In the genomic region with DNA sequence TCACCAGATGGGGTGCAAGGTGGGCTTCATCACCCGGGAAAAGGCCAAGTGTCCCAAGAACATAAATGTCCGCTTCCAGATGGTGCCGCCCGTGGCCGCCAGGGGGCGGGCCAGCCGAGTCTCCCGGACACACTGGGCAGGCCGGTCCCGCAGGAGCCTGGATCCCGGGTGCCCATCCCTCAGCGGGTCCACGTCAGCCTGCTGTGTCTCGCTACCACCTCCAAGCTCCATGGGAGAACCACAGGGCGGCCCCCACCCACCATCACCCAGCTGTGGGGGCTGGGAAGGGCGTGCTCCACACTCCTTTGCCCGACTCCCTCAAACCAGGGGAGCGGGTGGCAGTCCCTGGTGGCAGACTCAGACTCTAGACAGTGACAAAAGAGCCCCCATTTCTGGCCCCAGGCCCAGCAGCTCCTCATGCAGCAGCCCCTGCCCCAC, we compare ENCODE assay signal across 8 cellular contexts. TPM values are rescaled to one million over a fixed set of nuclear protein-coding genes. Genes with fewer than 3 reads are reported as not detected.
DNase-seq lines count a peak whose midpoint lies in the region; ATAC-seq, FAIRE-seq and TF ChIP-seq lines count a peak whose summit lies in the region.

No MANE protein-coding gene starts in this region.

- H3K9ac ChIP-seq in endothelial cell of umbilical vein (replicated peaks; ENCODE audit: extremely low read depth, insufficient read depth, low read length) = no peak overlapping the region

- TF ChIP-seq POLR2A in endothelial cell of umbilical vein (IDR thresholded peaks at IDR 0.05; ENCODE audit: low read depth, low read length) = no peak

- peak; percentile 76 for FAIRE-seq in endothelial cell of umbilical vein (lab: Jason Lieb, UNC)

- POLR2A ChIA-PET in endothelial cell of umbilical vein (lab: Charles Lee) = no interaction called here

- H3K9me1 ChIP-seq in endothelial cell of umbilical vein (replicated peaks; ENCODE audit: control insufficient read depth, extremely low read depth, insufficient read depth, low read length) = no peaks in the 10 kb centered on the region

- H3K27me3 ChIP-seq in endothelial cell of umbilical vein (ENCODE audit: control insufficient read depth in 2 of 2, insufficient read depth in 2 of 2, low read length in 2 of 2) = no peaks in the 10 kb centered on the region

- dilution Hi-C loops in endothelial cell of umbilical vein (cut with MboI; ENCODE audit: extremely low pct_ligation_motif_present, low sequenced_read_pairs) = no loop called here

- no peaks in the 10 kb centered on the region for H3K79me2 ChIP-seq in endothelial cell of umbilical vein (ENCODE audit: control insufficient read depth, insufficient read depth, low read length)

- CTCF ChIA-PET in endothelial cell of umbilical vein (lab: Charles Lee) = interaction anchor here (0.9 to 2.1 kb wide), 3 partner anchors 13 to 149 kb away, joined by 5 to 10 read pairs (median 5); a partner anchor contains a TSS

- TF ChIP-seq CTCF in endothelial cell of umbilical vein (IDR thresholded peaks at IDR 0.05; ENCODE audit: extremely low read depth in 1 of 2, insufficient read depth in 1 of 2, low read depth in 1 of 2, low read length in 2 of 2) = peak; percentile 94 to 96

- H3K4me1 ChIP-seq in endothelial cell of umbilical vein (ENCODE audit: control insufficient read depth, extremely low read depth, insufficient read depth, low read length) = peaks cover 25% of the 10 kb centered on the region

- H3K36me3 ChIP-seq in endothelial cell of umbilical vein (ENCODE audit: control insufficient read depth in 2 of 2, extremely low read depth in 1 of 2, insufficient read depth in 2 of 2, low read length in 2 of 2) = no peaks in the 10 kb centered on the region

- H4K20me1 ChIP-seq in endothelial cell of umbilical vein (replicated peaks; ENCODE audit: control insufficient read depth, extremely low read depth, insufficient read depth, low read length) = no peaks in the 10 kb centered on the region

- H3K9me3 ChIP-seq in endothelial cell of umbilical vein (replicated peaks; ENCODE audit: control insufficient read depth, insufficient read depth, low read length) = no peaks in the 10 kb centered on the region

- no peak overlapping the region for H3K4me2 ChIP-seq in endothelial cell of umbilical vein (ENCODE audit: insufficient read depth, low read length)

- no TSS peak for BruUV-seq in endothelial cell of umbilical vein (replicated peaks; lab: Mats Ljungman, UMichigan)

- no peak for ATAC-seq in HG03159 (IDR thresholded peaks at IDR 0.05; ENCODE audit: unreplicated experiment)

- H3K27ac ChIP-seq in endothelial cell of umbilical vein (ENCODE audit: insufficient read depth, low read depth, low read length) = no peak overlapping the region

- no peak overlapping the region for H2AFZ ChIP-seq in endothelial cell of umbilical vein (ENCODE audit: low read depth, low read length)

- intact Hi-C loops in endothelial cell of umbilical vein (cut with micrococcal nuclease) = loop anchor here (1.0 to 10.0 kb wide), 4 partner anchors 34 to 149 kb away; no protein-coding TSS in a partner anchor

- DNase-seq in SIG-M5 treated with dmso at 0.1 percent for 504 hours (lab: John Stamatoyannopoulos, UW; ENCODE audit: unreplicated experiment) (peak; percentile 26), SIG-M5 (lab: John Stamatoyannopoulos, UW) (no peak), NCI-H526 (lab: John Stamatoyannopoulos, UW) (peak; percentile 33 to 81), endothelial cell of umbilical vein (ENCODE audit: low read depth, low spot score) (peak; percentile 55), myocyte (ENCODE audit: low read depth) (peak; percentile 71), stromal cell of bone marrow (ENCODE audit: low read depth) (peak; percentile 12)
- peak; percentile 67 for DNase-seq in activated CD8-positive, alpha-beta memory T cell treated with anti-CD3 and anti-CD28 coated beads, Interleukin-2, amount 50 U/mL, for 4 hours

- no peak overlapping the region for H3K4me3 ChIP-seq in endothelial cell of umbilical vein (replicated peaks in 1 of 3; ENCODE audit: insufficient read depth in 1 of 3, low read depth in 1 of 3, low read length in 3 of 3)

TF ChIP-seq in endothelial cell of umbilical vein, 7 proteins besides CTCF, POLR2A, EP300 and RAD21:
- TF ChIP-seq FOS (IDR thresholded peaks at IDR 0.05; ENCODE audit: borderline replicate concordance, insufficient read depth, low read length) (no peak), POLR2AphosphoS5 (IDR thresholded peaks at IDR 0.05; ENCODE audit: insufficient read depth, low read depth, low read length) (peak; percentile 21)

RNA-seq across cellular contexts. Expression of a gene that starts 22.0 kb away (rescaled TPM):
- 97.7 and 104 TPM in 2 replicates for total RNA-seq in endothelial cell of umbilical vein
- polyA plus RNA-seq in endothelial cell of umbilical vein = 103 and 129 TPM in 2 replicates
- 45.7 and 71.1 TPM in 2 replicates for polyA plus RNA-seq in endothelial cell of umbilical vein (2011; cell fraction: cytosol; rRNA removed)
- 62.8 and 71.6 TPM in 2 replicates for polyA plus RNA-seq in endothelial cell of umbilical vein (2011; cell fraction: nucleus; rRNA removed)
- polyA plus RNA-seq in endothelial cell of umbilical vein (2012) = 34.7 and 54.2 TPM in 2 replicates
- 21.2 and 26.4 TPM in 2 replicates for polyA minus RNA-seq in endothelial cell of umbilical vein
- polyA minus RNA-seq in endothelial cell of umbilical vein (2011; cell fraction: cytosol; rRNA and poly(A)+ RNA removed) = 9.2 TPM
- polyA minus RNA-seq in endothelial cell of umbilical vein (2011; cell fraction: nucleus; rRNA and poly(A)+ RNA removed) = 15.2 and 25.5 TPM in 2 replicates
- 33.2 and 40.9 TPM in 2 replicates for total RNA-seq in myocyte
- polyA plus RNA-seq in myocyte (2012) = 14.7 TPM

RNA-seq across cellular contexts. Expression of a gene that starts 34.5 kb away (rescaled TPM):
- 128 and 139 TPM in 2 replicates for total RNA-seq in endothelial cell of umbilical vein
- polyA plus RNA-seq in endothelial cell of umbilical vein = 80.7 and 105 TPM in 2 replicates
- 54.3 and 62.1 TPM in 2 replicates for polyA plus RNA-seq in endothelial cell of umbilical vein (2011; cell fraction: cytosol; rRNA removed)
- 295 and 312 TPM in 2 replicates for polyA plus RNA-seq in endothelial cell of umbilical vein (2011; cell fraction: nucleus; rRNA removed)
- 59.6 and 61.1 TPM in 2 replicates for polyA plus RNA-seq in endothelial cell of umbilical vein (2012)
- 95.3 and 129 TPM in 2 replicates for polyA minus RNA-seq in endothelial cell of umbilical vein
- 8.7 TPM for polyA minus RNA-seq in endothelial cell of umbilical vein (2011; cell fraction: cytosol; rRNA and poly(A)+ RNA removed)
- 62.0 and 95.6 TPM in 2 replicates for polyA minus RNA-seq in endothelial cell of umbilical vein (2011; cell fraction: nucleus; rRNA and poly(A)+ RNA removed)
- total RNA-seq in myocyte = 32.5 and 42.7 TPM in 2 replicates
- polyA plus RNA-seq in myocyte (2012) = 12.0 TPM

RNA-seq across cellular contexts. Expression of a gene that starts 45.3 kb away (rescaled TPM):
- 57.7 and 63.1 TPM in 2 replicates for total RNA-seq in endothelial cell of umbilical vein
- 63.1 and 65.0 TPM in 2 replicates for polyA plus RNA-seq in endothelial cell of umbilical vein
- 51.6 and 57.9 TPM in 2 replicates for polyA plus RNA-seq in endothelial cell of umbilical vein (2011; cell fraction: cytosol; rRNA removed)
- 111 and 113 TPM in 2 replicates for polyA plus RNA-seq in endothelial cell of umbilical vein (2011; cell fraction: nucleus; rRNA removed)
- 38.8 and 47.5 TPM in 2 replicates for polyA plus RNA-seq in endothelial cell of umbilical vein (2012)
- polyA minus RNA-seq in endothelial cell of umbilical vein = 43.1 and 43.3 TPM in 2 replicates
- 27.3 TPM for polyA minus RNA-seq in endothelial cell of umbilical vein (2011; cell fraction: cytosol; rRNA and poly(A)+ RNA removed)
- polyA minus RNA-seq in endothelial cell of umbilical vein (2011; cell fraction: nucleus; rRNA and poly(A)+ RNA removed) = 12.7 and 14.1 TPM in 2 replicates
- 117 and 167 TPM in 2 replicates for total RNA-seq in myocyte
- 35.8 TPM for polyA plus RNA-seq in myocyte (2012)
